Comparison of ENCODE assay signal across 11 cellular contexts in the genomic region with DNA sequence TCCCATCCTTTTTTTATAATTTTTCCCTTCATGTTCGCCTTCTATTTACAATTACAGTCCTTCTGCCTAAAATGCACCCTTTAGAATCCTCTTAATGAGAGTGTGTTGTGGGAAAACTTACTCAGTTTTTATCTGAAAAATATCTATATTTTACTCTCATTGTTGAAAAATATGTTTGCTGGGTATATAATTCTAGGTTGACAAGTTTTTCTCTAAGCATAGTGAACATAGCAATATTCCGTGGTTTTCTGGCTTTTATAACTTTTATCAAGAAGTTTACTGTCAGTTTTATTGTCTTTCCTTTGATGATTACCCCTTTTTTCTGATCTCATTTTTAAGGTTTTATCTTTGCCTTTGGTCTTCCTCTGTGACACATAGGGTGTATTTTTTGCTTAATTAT.
"Had no signal": no experiment of that assay in that cellular context is flagged by ENCODE, and none has a peak within 500 bp of the region (broad histone marks: within the 10 kb centered on the region; RNA-seq: fewer than 3 reads in every experiment).

No MANE protein-coding gene starts in this region.

- FAIRE-seq: H1, H54 had no signal

- H3K4me2 ChIP-seq: GM23338 had no signal

- H3K36me3 ChIP-seq: HAP-1 had no signal

- ATAC-seq: GM23338, HCT116 had no signal

- H3K4me1 ChIP-seq: HAP-1 had no signal

- H3K4me3 ChIP-seq: GM23248, GM23338, HAP-1 had no signal

- H3K9me3 ChIP-seq: HAP-1 had no signal

- H3K27ac ChIP-seq: GM23248 had no signal

- DNase-seq: GM23248, GOT3, H7, H9, HCEC 1CT, HFFc6 had no signal
